In genomic region chr17:65041518-65041917, GRCh38 we compare ENCODE assay signal across 11 cellular contexts. TPM values are rescaled to one million over a fixed set of nuclear protein-coding genes. Genes with fewer than 3 reads are reported as not detected.
DNase-seq lines count a peak whose midpoint lies in the region; ATAC-seq and TF ChIP-seq lines count a peak whose summit lies in the region.
"Had no signal": no experiment of that assay in that cellular context is flagged by ENCODE, and none has a peak within 500 bp of the region (broad histone marks: within the 10 kb centered on the region; RNA-seq: fewer than 3 reads in every experiment).

No MANE protein-coding gene starts in this region.

- H3K27me3 ChIP-seq in A673 (replicated peaks; ENCODE audit: insufficient read depth, low read depth, low read length, poor library complexity) = no peaks in the 10 kb centered on the region

- POLR2A ChIA-PET in A673 (lab: Charles Lee; ENCODE audit: low non-redundant PET) = no interaction called here

- no peak for DNase-seq in activated T-cell treated with anti-CD3 and anti-CD28 coated beads, Interleukin-2, amount 50 U/mL, for 24 hours
- DNase-seq in activated T-cell treated with anti-CD3 and anti-CD28 coated beads for 4 hours = no peak
- peak; percentile 21 to 36 for DNase-seq in activated T-cell treated with anti-CD3 and anti-CD28 coated beads, Interleukin-2, amount 50 U/mL, for 72 hours
- peak; percentile 23 for DNase-seq in kidney tubule cell (ENCODE audit: low spot score)
- no peak for DNase-seq in stimulated activated naive CD8-positive, alpha-beta T cell treated with anti-CD3 and anti-CD28 coated beads, Interleukin-15, Interleukin-2, amounts not matched to agents 100 U/mL and 50 U/mL, for 24 hours
- DNase-seq in A673 (ENCODE audit: low spot score) = no peak
- DNase-seq: ACHN, NCI-H1694 treated with DMSO at 0.1 percent for 48 hours had no signal

- peaks cover 76% of the 10 kb centered on the region for H3K36me3 Mint-ChIP-seq in activated T-cell treated with anti-CD3 and anti-CD28 coated beads, Interleukin-2, amount 50 U/mL, for 24 hours (ENCODE audit: low read depth)
- H3K36me3 Mint-ChIP-seq in activated T-cell treated with anti-CD3 and anti-CD28 coated beads, Interleukin-2, amount 50 U/mL, for 72 hours (ENCODE audit: insufficient read depth in 2 of 2) = peaks cover 16 to 41% of the 10 kb centered on the region in 2 donors

- H3K4me1 Mint-ChIP-seq in activated T-cell treated with anti-CD3 and anti-CD28 coated beads, Interleukin-2, amount 50 U/mL, for 24 hours (ENCODE audit: low read depth) = peaks cover 80% of the 10 kb centered on the region
- H3K4me1 Mint-ChIP-seq in activated T-cell treated with anti-CD3 and anti-CD28 coated beads, Interleukin-2, amount 50 U/mL, for 72 hours (ENCODE audit: low read depth) = peaks cover 77% of the 10 kb centered on the region

- H3K9me3 Mint-ChIP-seq in activated T-cell treated with anti-CD3 and anti-CD28 coated beads, Interleukin-2, amount 50 U/mL, for 24 hours = no peaks in the 10 kb centered on the region
- no peaks in the 10 kb centered on the region for H3K9me3 Mint-ChIP-seq in activated T-cell treated with anti-CD3 and anti-CD28 coated beads, Interleukin-2, amount 50 U/mL, for 72 hours

- TF ChIP-seq CTCF in A673 (conservative IDR thresholded peaks at IDR 0.05; ENCODE audit: low read depth, low read length) = no peak

- no peaks in the 10 kb centered on the region for H3K27me3 Mint-ChIP-seq in activated T-cell treated with anti-CD3 and anti-CD28 coated beads, Interleukin-2, amount 50 U/mL, for 24 hours
- H3K27me3 Mint-ChIP-seq in activated T-cell treated with anti-CD3 and anti-CD28 coated beads, Interleukin-2, amount 50 U/mL, for 72 hours (ENCODE audit: low read depth) = no peaks in the 10 kb centered on the region

- H3K4me3 ChIP-seq in A673 (ENCODE audit: low read depth, low read length, poor library complexity, severe bottlenecking) = no peak overlapping the region
- H3K4me3 ChIP-seq: prostate gland had no signal

- peak overlapping the region; percentile 47 for H3K4me3 Mint-ChIP-seq in activated T-cell treated with anti-CD3 and anti-CD28 coated beads, Interleukin-2, amount 50 U/mL, for 24 hours
- H3K4me3 Mint-ChIP-seq in activated T-cell treated with anti-CD3 and anti-CD28 coated beads, Interleukin-2, amount 50 U/mL, for 72 hours = peak overlapping the region; percentile 54 to 68

- CTCF ChIA-PET in A673 (lab: Charles Lee) = no interaction called here

- peak; percentile 32 to 54 for ATAC-seq in activated T-cell treated with anti-CD3 and anti-CD28 coated beads, Interleukin-2, amount 50 U/mL, for 72 hours (replicated peaks in 1 of 2)
- ATAC-seq in stimulated activated naive CD8-positive, alpha-beta T cell treated with anti-CD3 and anti-CD28 coated beads, Interleukin-15, Interleukin-2, amounts not matched to agents 100 U/mL and 50 U/mL, for 24 hours = peak; percentile 50
- no peak for ATAC-seq in HG03457 (IDR thresholded peaks at IDR 0.05; ENCODE audit: unreplicated experiment)
- no peak for ATAC-seq in HG03159 (IDR thresholded peaks at IDR 0.05; ENCODE audit: unreplicated experiment)

- intact Hi-C loops in A673 (cut with micrococcal nuclease; ENCODE audit: unreplicated experiment) = no loop called here

- H3K27ac Mint-ChIP-seq in activated T-cell treated with anti-CD3 and anti-CD28 coated beads, Interleukin-2, amount 50 U/mL, for 24 hours = peak overlapping the region; percentile 92
- H3K27ac Mint-ChIP-seq in activated T-cell treated with anti-CD3 and anti-CD28 coated beads, Interleukin-2, amount 50 U/mL, for 72 hours = peak overlapping the region; percentile 42

- peaks cover 23% of the 10 kb centered on the region for H3K36me3 ChIP-seq in A673 (ENCODE audit: insufficient read depth, low read length, poor library complexity, severe bottlenecking)
- H3K36me3 ChIP-seq: prostate gland had no signal

- no peak overlapping the region for H3K27ac ChIP-seq in A673 (ENCODE audit: low read depth, low read length, poor library complexity, severe bottlenecking)
- H3K27ac ChIP-seq: prostate gland had no signal

- no peaks in the 10 kb centered on the region for H3K4me1 ChIP-seq in A673 (ENCODE audit: insufficient read depth, low read length, poor library complexity, severe bottlenecking)
- H3K4me1 ChIP-seq: prostate gland had no signal

- H3K9me3 ChIP-seq in A673 (ENCODE audit: low read depth, low read length, poor library complexity, severe bottlenecking) = no peaks in the 10 kb centered on the region
- H3K9me3 ChIP-seq: prostate gland had no signal

- no TSS peak for BruUV-seq in A673 (replicated peaks; lab: Mats Ljungman, UMichigan)

RNA-seq across cellular contexts. Expression of gene GNA13, which starts 15.0 kb away (rescaled TPM):
- 10 to 100 TPM; 79.0 to 85.8 TPM for total RNA-seq in activated T-cell treated with anti-CD3 and anti-CD28 coated beads, Interleukin-2, amount 50 U/mL, for 72 hours
- total RNA-seq in A673 (2021) = 39.2 and 41.2 TPM in 2 replicates

Comparison
In these comparisons a context has a peak if more than half of its experiments do, and no peak if none do; other contexts are left out.
1. DNase-seq: peak in activated T-cell treated with anti-CD3 and anti-CD28 coated beads, Interleukin-2, amount 50 U/mL, for 72 hours (2 of 2) and kidney tubule cell (single experiment); none in activated T-cell treated with anti-CD3 and anti-CD28 coated beads, Interleukin-2, amount 50 U/mL, for 24 hours (single experiment), activated T-cell treated with anti-CD3 and anti-CD28 coated beads for 4 hours (single experiment), stimulated activated naive CD8-positive, alpha-beta T cell treated with anti-CD3 and anti-CD28 coated beads, Interleukin-15, Interleukin-2, amounts not matched to agents 100 U/mL and 50 U/mL, for 24 hours (single experiment) and A673 (single experiment).
2. ATAC-seq: peak in activated T-cell treated with anti-CD3 and anti-CD28 coated beads, Interleukin-2, amount 50 U/mL, for 72 hours (2 of 2) and stimulated activated naive CD8-positive, alpha-beta T cell treated with anti-CD3 and anti-CD28 coated beads, Interleukin-15, Interleukin-2, amounts not matched to agents 100 U/mL and 50 U/mL, for 24 hours (single experiment); none in HG03457 (single experiment) and HG03159 (single experiment).